In the genomic region with DNA sequence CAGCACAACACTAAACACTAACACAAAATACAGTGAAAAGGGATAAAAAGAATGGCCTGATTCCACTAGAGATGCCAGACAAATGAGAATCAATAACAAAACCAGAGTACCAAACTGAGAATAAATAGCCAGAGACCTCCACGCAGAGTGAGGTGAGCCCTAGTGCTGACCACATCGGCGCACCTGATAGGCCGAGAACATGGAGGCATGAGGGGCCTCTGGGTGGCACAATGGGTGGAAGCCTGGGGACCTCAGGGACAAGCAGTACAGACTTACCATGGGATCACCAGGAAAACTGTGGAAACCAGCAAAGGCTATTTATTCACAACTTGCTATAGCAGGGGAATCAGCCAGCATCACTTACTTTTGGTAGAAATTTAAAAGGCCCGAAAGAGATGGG, we compare ENCODE assay signal across 17 cellular contexts. TPM values are rescaled to one million over a fixed set of nuclear protein-coding genes. Genes with fewer than 3 reads are reported as not detected.
DNase-seq lines count a peak whose midpoint lies in the region; ATAC-seq and TF ChIP-seq lines count a peak whose summit lies in the region.
"Had no signal": no experiment of that assay in that cellular context is flagged by ENCODE, and none has a peak within 500 bp of the region (broad histone marks: within the 10 kb centered on the region; RNA-seq: fewer than 3 reads in every experiment).

No MANE protein-coding gene starts in this region.

- H3K4me1 Mint-ChIP-seq in activated CD8-positive, alpha-beta memory T cell treated with anti-CD3 and anti-CD28 coated beads, Interleukin-2, amount 10 ng/mL, durations not matched to agents 7 days and 5 days: peaks cover 77% of the 10 kb centered on the region
- peaks cover 36 to 46% (median 41%) of the 10 kb centered on the region in 3 donors for H3K4me1 Mint-ChIP-seq in T-cell
- peaks cover 64% of the 10 kb centered on the region for H3K4me1 Mint-ChIP-seq in stimulated activated effector memory CD8-positive, alpha-beta T cell treated with anti-CD3 and anti-CD28 coated beads, Interleukin-12 subunit alpha, Interleukin-12 subunit beta, amount 100 ng/mL, for 72 hours

- POLR2A ChIA-PET in T-cell (lab: Charles Lee): interaction anchor here in 1 of 2 donors (0.6 kb wide), 1 partner anchor 291 kb away, joined by 5 read pairs; no protein-coding TSS in a partner anchor

- H3K9me3 Mint-ChIP-seq in activated CD8-positive, alpha-beta memory T cell treated with anti-CD3 and anti-CD28 coated beads, Interleukin-2, amount 10 ng/mL, durations not matched to agents 7 days and 5 days (ENCODE audit: low read depth): no peaks in the 10 kb centered on the region
- H3K9me3 Mint-ChIP-seq in T-cell: no peaks in the 10 kb centered on the region
- no peaks in the 10 kb centered on the region for H3K9me3 Mint-ChIP-seq in stimulated activated effector memory CD8-positive, alpha-beta T cell treated with anti-CD3 and anti-CD28 coated beads, Interleukin-12 subunit alpha, Interleukin-12 subunit beta, amount 100 ng/mL, for 72 hours

- H3K4me3 ChIP-seq in fibroblast of the aortic adventitia (ENCODE audit: low read depth, low read length): peak overlapping the region; percentile 28
- H3K4me3 ChIP-seq: body of pancreas had no signal

- peak overlapping the region; percentile 58 for H3K27ac Mint-ChIP-seq in activated CD8-positive, alpha-beta memory T cell treated with anti-CD3 and anti-CD28 coated beads, Interleukin-2, amount 10 ng/mL, durations not matched to agents 7 days and 5 days
- peak overlapping the region; percentile 21 to 41 for H3K27ac Mint-ChIP-seq in T-cell
- peak overlapping the region; percentile 97 for H3K27ac Mint-ChIP-seq in stimulated activated effector memory CD8-positive, alpha-beta T cell treated with anti-CD3 and anti-CD28 coated beads, Interleukin-12 subunit alpha, Interleukin-12 subunit beta, amount 100 ng/mL, for 72 hours

- CTCF ChIA-PET in activated CD8-positive, alpha-beta memory T cell treated with anti-CD3 and anti-CD28 coated beads, Interleukin-2, amount 10 ng/mL, durations not matched to agents 7 days and 5 days (lab: Charles Lee): interaction anchor here (4.5 to 4.9 kb wide), 2 partner anchors 15 to 68 kb away, joined by 19 to 49 read pairs; no protein-coding TSS in a partner anchor
- CTCF ChIA-PET in T-cell (lab: Charles Lee): no interaction called here

- H3K27ac ChIP-seq in substantia nigra (ENCODE audit: low read depth, low read length, poor library complexity, severe bottlenecking): no peak overlapping the region

- H3K36me3 Mint-ChIP-seq in activated CD8-positive, alpha-beta memory T cell treated with anti-CD3 and anti-CD28 coated beads, Interleukin-2, amount 10 ng/mL, durations not matched to agents 7 days and 5 days: peaks cover 34% of the 10 kb centered on the region
- H3K36me3 Mint-ChIP-seq in T-cell: peaks cover 3% of the 10 kb centered on the region
- H3K36me3 Mint-ChIP-seq in stimulated activated effector memory CD8-positive, alpha-beta T cell treated with anti-CD3 and anti-CD28 coated beads, Interleukin-12 subunit alpha, Interleukin-12 subunit beta, amount 100 ng/mL, for 72 hours: peaks cover 52% of the 10 kb centered on the region

- no peak for DNase-seq in activated CD8-positive, alpha-beta memory T cell treated with anti-CD3 and anti-CD28 coated beads, Interleukin-2, amount 10 ng/mL, durations not matched to agents 7 days and 5 days
- DNase-seq in activated CD8-positive, alpha-beta memory T cell treated with anti-CD3 and anti-CD28 coated beads, Interleukin-2, amount 50 U/mL, for 4 hours: no peak
- DNase-seq in T-cell (no peak), fibroblast of the aortic adventitia (ENCODE audit: low read depth) (no peak), substantia nigra (lab: John Stamatoyannopoulos, UW) (no peak), sciatic nerve (ENCODE audit: low spot score) (no peak)
- DNase-seq in stimulated activated effector memory CD8-positive, alpha-beta T cell treated with anti-CD3 and anti-CD28 coated beads, Interleukin-12 subunit alpha, Interleukin-12 subunit beta, amount 100 ng/mL, for 72 hours (ENCODE audit: low spot score in 2 of 2): peak in 1 of 2 donors; percentile 34
- DNase-seq: body of pancreas; KBM-7; left ventricle myocardium inferior; NCI-H146; NCI-H526 treated with DMSO at 0.1 percent for 48 hours; nucleus accumbens; RPMI8226; stimulated activated CD4-positive, alpha-beta T cell treated with anti-CD3 and anti-CD28 coated beads, Interleukin-12 subunit alpha, Interleukin-12 subunit beta, amount 100 ng/mL, for 4 hours; transverse colon had no signal

- intact Hi-C loops in sciatic nerve (cut with DNase I): no loop called here

- no peaks in the 10 kb centered on the region for H3K27me3 Mint-ChIP-seq in activated CD8-positive, alpha-beta memory T cell treated with anti-CD3 and anti-CD28 coated beads, Interleukin-2, amount 10 ng/mL, durations not matched to agents 7 days and 5 days
- H3K27me3 Mint-ChIP-seq in T-cell: no peaks in the 10 kb centered on the region

- ATAC-seq in activated CD8-positive, alpha-beta memory T cell treated with anti-CD3 and anti-CD28 coated beads, Interleukin-2, amount 10 ng/mL, durations not matched to agents 7 days and 5 days: no peak
- ATAC-seq in T-cell (replicated peaks in 1 of 4): no peak
- ATAC-seq in stimulated activated effector memory CD8-positive, alpha-beta T cell treated with anti-CD3 and anti-CD28 coated beads, Interleukin-12 subunit alpha, Interleukin-12 subunit beta, amount 100 ng/mL, for 72 hours: no peak
- ATAC-seq in sciatic nerve: no peak
- ATAC-seq in GM18858 (IDR thresholded peaks at IDR 0.05; ENCODE audit: unreplicated experiment): no peak
- ATAC-seq: body of pancreas had no signal

- TF ChIP-seq CTCF in fibroblast of the aortic adventitia (IDR thresholded peaks at IDR 0.05; ENCODE audit: insufficient read depth, low read length): no peak

- peak overlapping the region; percentile 97 for H3K4me3 Mint-ChIP-seq in activated CD8-positive, alpha-beta memory T cell treated with anti-CD3 and anti-CD28 coated beads, Interleukin-2, amount 10 ng/mL, durations not matched to agents 7 days and 5 days
- H3K4me3 Mint-ChIP-seq in T-cell: peak overlapping the region; percentile 84 to 92 (median 90)
- H3K4me3 Mint-ChIP-seq in stimulated activated effector memory CD8-positive, alpha-beta T cell treated with anti-CD3 and anti-CD28 coated beads, Interleukin-12 subunit alpha, Interleukin-12 subunit beta, amount 100 ng/mL, for 72 hours: peak overlapping the region; percentile 96

RNA-seq across cellular contexts. Expression of a gene that starts 1.8 kb away (rescaled TPM):
- total RNA-seq in activated CD8-positive, alpha-beta memory T cell treated with anti-CD3 and anti-CD28 coated beads, Interleukin-2, amount 10 ng/mL, durations not matched to agents 7 days and 5 days: 10 to 100 TPM; 38.0 to 39.7 TPM
- 10 to 100 TPM; 36.5 to 46.1 (median 41.9) TPM for total RNA-seq in T-cell
- 35.7 and 38.9 TPM in 2 replicates for total RNA-seq in fibroblast of the aortic adventitia (ENCODE audit: low replicate concordance)
- total RNA-seq in sciatic nerve: 31.5 TPM

RNA-seq across cellular contexts. Expression of a gene that starts 59.6 kb away (rescaled TPM):
- under 1 TPM; 0.38 to 0.45 TPM for total RNA-seq in activated CD8-positive, alpha-beta memory T cell treated with anti-CD3 and anti-CD28 coated beads, Interleukin-2, amount 10 ng/mL, durations not matched to agents 7 days and 5 days
- under 1 TPM in 3 of 5 donors, not detected in 2; 0.13 to 0.25 (median 0.15) TPM for total RNA-seq in T-cell
- 0.08 and 0.27 TPM in 2 replicates for total RNA-seq in fibroblast of the aortic adventitia (ENCODE audit: low replicate concordance)
- total RNA-seq in sciatic nerve: 0.80 TPM

Comparison
In these comparisons a context has a peak if more than half of its experiments do, and no peak if none do; other contexts are left out.
1. H3K27ac Mint-ChIP-seq: peak in every context shown above with its lines; median percentile 97 in stimulated activated effector memory CD8-positive, alpha-beta T cell treated with anti-CD3 and anti-CD28 coated beads, Interleukin-12 subunit alpha, Interleukin-12 subunit beta, amount 100 ng/mL, for 72 hours; 58 in activated CD8-positive, alpha-beta memory T cell treated with anti-CD3 and anti-CD28 coated beads, Interleukin-2, amount 10 ng/mL, durations not matched to agents 7 days and 5 days; 31 in T-cell.